In the genomic region with DNA sequence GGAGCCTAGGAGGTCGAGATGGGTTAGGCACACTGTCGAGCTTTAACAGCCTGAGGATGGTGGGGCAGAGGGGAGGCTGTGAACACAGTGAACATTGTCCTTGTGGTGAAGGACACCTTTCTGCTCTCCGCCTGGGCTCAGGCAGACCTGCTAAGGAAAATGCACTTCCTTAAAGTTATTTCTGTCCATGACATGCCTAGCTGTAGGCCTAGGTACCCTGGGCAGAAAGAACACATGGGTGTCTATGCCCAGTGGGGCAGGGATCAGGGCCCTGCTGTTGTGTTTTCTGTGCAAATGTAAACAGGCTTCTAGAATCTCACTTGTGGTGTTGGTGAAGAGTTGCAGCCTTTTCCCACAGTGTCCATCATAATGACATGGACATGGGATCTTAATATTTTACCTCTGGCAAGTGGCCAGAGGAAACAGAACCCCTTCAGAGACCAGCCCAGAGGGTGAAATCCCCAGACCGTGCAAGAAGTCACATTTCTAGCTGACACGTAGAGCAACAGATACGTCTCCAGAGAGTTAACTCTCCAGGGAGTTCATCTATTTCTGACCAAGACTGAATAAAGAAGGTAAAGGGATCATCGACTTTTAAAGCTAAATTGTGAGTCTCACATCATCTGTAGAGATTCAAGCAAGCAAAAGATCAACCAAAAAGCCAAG, we compare ENCODE assay signal across 8 cellular contexts.
DNase-seq lines count a peak whose midpoint lies in the region; ATAC-seq and TF ChIP-seq lines count a peak whose summit lies in the region.

No MANE protein-coding gene starts in this region.

- H3K9me3 ChIP-seq in KOPT-K1 (ENCODE audit: insufficient read depth, low read length, poor library complexity, severe bottlenecking) (no peaks in the 10 kb centered on the region), lower lobe of right lung (no peaks in the 10 kb centered on the region)

- DNase-seq in GM10248 (ENCODE audit: extremely low spot score) (peak; percentile 48), lower lobe of right lung (no peak), NCI-H1417 (lab: John Stamatoyannopoulos, UW) (no peak), GDM1 (lab: John Stamatoyannopoulos, UW) (no peak), NCI-H1436 (lab: John Stamatoyannopoulos, UW) (no peak)
- no peak for DNase-seq in stimulated activated CD4-positive, alpha-beta T cell treated with anti-CD3 and anti-CD28 coated beads, Interleukin-2, amount 100 ng/mL, for 24 hours

- ATAC-seq in GM21619 (IDR thresholded peaks at IDR 0.05; ENCODE audit: unreplicated experiment) (peak; percentile 83), lower lobe of right lung (no peak)

- no peaks in the 10 kb centered on the region for H3K27me3 ChIP-seq in lower lobe of right lung (ENCODE audit: low read depth)

- peaks cover 68% of the 10 kb centered on the region for H3K4me1 ChIP-seq in lower lobe of right lung

- H3K36me3 ChIP-seq in KOPT-K1 (ENCODE audit: insufficient read depth, low read length) (peaks cover 35% of the 10 kb centered on the region), lower lobe of right lung (no peaks in the 10 kb centered on the region)

- peak overlapping the region; percentile 87 for H3K27ac ChIP-seq in KOPT-K1 (ENCODE audit: low read depth, low read length, poor library complexity, severe bottlenecking)
- H3K27ac ChIP-seq in lower lobe of right lung: peak overlapping the region; percentile 77

- intact Hi-C loops in lower lobe of right lung (cut with DNase I): no loop called here

- TF ChIP-seq CTCF in GM10248 (IDR thresholded peaks at IDR 0.05; ENCODE audit: control extremely low read depth, extremely low read depth, low read depth, missing control alignments) (no peak), lower lobe of right lung (IDR thresholded peaks at IDR 0.05) (no peak)

- POLR2A ChIA-PET in GM10248 (lab: Yijun Ruan, JAX): interaction anchor here (0.6 kb wide), 1 partner anchor 14 kb away, joined by 10 read pairs; no protein-coding TSS in a partner anchor

- CTCF ChIA-PET in GM10248 (lab: Yijun Ruan, JAX): interaction anchor here (0.7 to 5.8 kb wide), 14 partner anchors 7 to 232 kb away, joined by 3 to 30 read pairs (median 6); no protein-coding TSS in a partner anchor

- H3K4me3 ChIP-seq in lower lobe of right lung: peak overlapping the region; percentile 9
